8 cellular contexts compared by ENCODE assay signal in genomic region chr13:113930711-113931637, GRCh38. TPM values are rescaled to one million over a fixed set of nuclear protein-coding genes. Genes with fewer than 3 reads are reported as not detected.
A peak's percentile ranks its signal among the peaks of the same experiment; 100 is the strongest.
DNase-seq lines count a peak whose midpoint lies in the region; ATAC-seq and TF ChIP-seq lines count a peak whose summit lies in the region.
"Had no signal": no experiment of that assay in that cellular context is flagged by ENCODE, and none has a peak within 500 bp of the region (broad histone marks: within the 10 kb centered on the region; RNA-seq: fewer than 3 reads in every experiment).

No MANE protein-coding gene starts in this region.

- TF ChIP-seq CTCF in HL-60 (IDR thresholded peaks at IDR 0.05; ENCODE audit: insufficient read depth, low read length), result no peak
- TF ChIP-seq CTCF in testis (IDR thresholded peaks at IDR 0.05), result no peak

- no peak overlapping the region for H3K27ac ChIP-seq in HL-60 (replicated peaks)
- H3K27ac ChIP-seq in testis, result no peak overlapping the region

- H3K36me3 Mint-ChIP-seq in immature natural killer cell, result no peaks in the 10 kb centered on the region

- 94 to 96% methylated on average over 26 to 35 of the region's 35 CpGs for WGBS in testis, 2 donors

- no peak overlapping the region for H3K4me3 ChIP-seq in HL-60 (replicated peaks; ENCODE audit: insufficient read depth, low read length)
- H3K4me3 ChIP-seq in testis, result no peak overlapping the region

- H3K27me3 Mint-ChIP-seq in immature natural killer cell (ENCODE audit: low read depth in 3 of 3), result peaks cover 13 to 22% (median 14%) of the 10 kb centered on the region in 3 donors

- H3K27ac Mint-ChIP-seq in immature natural killer cell, result peak overlapping the region in 5 of 6 donors; percentile 57 to 68 (median 59)
- H3K27ac Mint-ChIP-seq: nephron had no signal

- peaks cover 12% of the 10 kb centered on the region for H3K4me1 ChIP-seq in testis

- no peaks in the 10 kb centered on the region for H3K9me3 ChIP-seq in testis

- peak overlapping the region in 2 of 5 donors; percentile 33 to 35 for H3K4me3 Mint-ChIP-seq in immature natural killer cell
- H3K4me3 Mint-ChIP-seq: nephron had no signal

- H3K4me1 Mint-ChIP-seq in immature natural killer cell, result peaks cover 12 to 18% of the 10 kb centered on the region in 2 donors

- peaks cover 0 to 3% (median 0%) of the 10 kb centered on the region in 6 donors for H3K9me3 Mint-ChIP-seq in immature natural killer cell
- H3K9me3 Mint-ChIP-seq: nephron had no signal

- peak; percentile 29 to 82 for DNase-seq in HL-60 (ENCODE audit: low read depth in 1 of 2, low spot score in 1 of 2)
- peak; percentile 55 to 65 for DNase-seq in activated CD4-positive, alpha-beta T cell treated with anti-CD3 and anti-CD28 coated beads, Interleukin-2, amount 50 U/mL, for 48 hours
- DNase-seq in immature natural killer cell, result peak; percentile 60 to 74 (median 63)
- DNase-seq in testis, result peak; percentile 10
- DNase-seq in NCI-H2107 (lab: John Stamatoyannopoulos, UW), result no peak
- no peak for DNase-seq in NCI-H1105 (lab: John Stamatoyannopoulos, UW)

- H3K27me3 ChIP-seq in HL-60 (ENCODE audit: insufficient read depth, poor library complexity, severe bottlenecking) (peaks cover 12% of the 10 kb centered on the region), testis (no peaks in the 10 kb centered on the region)

- no peaks in the 10 kb centered on the region for H3K36me3 ChIP-seq in testis (ENCODE audit: low read depth, missing control alignments)

- no peak for TF ChIP-seq POLR2A in testis (IDR thresholded peaks at IDR 0.05)

- ATAC-seq in HG03469 (IDR thresholded peaks at IDR 0.05; ENCODE audit: unreplicated experiment), result no peak

- intact Hi-C loops in testis (cut with DNase I; ENCODE audit: low total_unique reads), result no loop called here

RNA-seq across cellular contexts. Expression of gene C13orf46, which starts 42.9 kb away (rescaled TPM):
- 1 to 10 TPM in 1 of 3 donors, under 1 TPM in 1, not detected in 1; 0.07 to 1.1 TPM for polyA plus RNA-seq in immature natural killer cell
- 1 to 10 TPM; 2.9 to 5.5 TPM for total RNA-seq in testis
- polyA plus RNA-seq in testis (ENCODE audit: insufficient read depth, low read depth, low replicate concordance), result 28.4 TPM

Comparison
In these comparisons a context has a peak if more than half of its experiments do, and no peak if none do; other contexts are left out.
1. DNase-seq: peak in HL-60 (2 of 2), activated CD4-positive, alpha-beta T cell treated with anti-CD3 and anti-CD28 coated beads, Interleukin-2, amount 50 U/mL, for 48 hours (2 of 2), immature natural killer cell (3 of 3) and testis (single experiment); none in NCI-H2107 (single experiment) and NCI-H1105 (single experiment).
2. RNA of gene C13orf46, which starts 42.9 kb away (polyA plus RNA-seq): 28.4 TPM in testis (single experiment); 0.07 to 1.1 TPM in immature natural killer cell; every median in the first group is over 10 times any median in the second.